In the genomic region with DNA sequence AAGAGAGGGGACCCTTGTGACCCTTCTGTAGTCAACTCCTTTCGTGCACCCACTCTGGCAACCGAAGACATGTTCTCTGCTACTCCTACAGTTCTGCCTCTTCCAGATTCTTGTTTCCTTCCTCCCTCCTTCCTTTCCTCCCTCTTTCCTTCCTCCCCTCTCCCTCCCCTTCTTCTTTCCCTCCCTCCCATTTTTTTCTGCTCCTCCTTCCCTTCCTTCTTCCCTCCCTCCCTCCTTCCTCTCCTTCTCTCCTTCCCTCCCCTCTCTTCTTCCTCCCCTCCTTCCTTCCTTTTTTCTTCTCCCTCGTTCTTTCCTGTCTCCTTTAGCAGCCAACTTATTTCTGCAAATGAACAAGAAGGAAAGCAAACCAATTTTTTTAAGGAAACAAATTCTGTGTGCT, we compare ENCODE assay signal across 16 cellular contexts.
DNase-seq lines count a peak whose midpoint lies in the region; ATAC-seq and TF ChIP-seq lines count a peak whose summit lies in the region.
"Had no signal": no experiment of that assay in that cellular context is flagged by ENCODE, and none has a peak within 500 bp of the region (broad histone marks: within the 10 kb centered on the region; RNA-seq: fewer than 3 reads in every experiment).

No MANE protein-coding gene starts in this region.

- H3K9me3 ChIP-seq in HEK293 (ENCODE audit: control insufficient read depth, insufficient read depth, low read depth, low read length) = no peaks in the 10 kb centered on the region
- no peaks in the 10 kb centered on the region for H3K9me3 ChIP-seq in SK-N-MC (ENCODE audit: low read depth, low read length)
- peaks cover 0 to 5% (median under 1%) of the 10 kb centered on the region in 4 donors for H3K9me3 ChIP-seq in sigmoid colon
- H3K9me3 ChIP-seq: BLaER1, Caco-2 had no signal

- 48 to 57% methylated on average over 3 of the region's 3 CpGs for WGBS in sigmoid colon, 2 donors

- H3K27me3 ChIP-seq in sigmoid colon = peaks cover 0 to 10% (median 0%) of the 10 kb centered on the region in 3 donors
- H3K27me3 ChIP-seq: BLaER1 had no signal

- intact Hi-C loops in sigmoid colon (cut with DNase I) = no loop called here

- H3K36me3 ChIP-seq in HEK293 (ENCODE audit: control insufficient read depth in 2 of 2, insufficient read depth in 1 of 2, low read length in 2 of 2) = no peaks in the 10 kb centered on the region
- H3K36me3 ChIP-seq in SK-N-MC (ENCODE audit: insufficient read depth, low read length) = no peaks in the 10 kb centered on the region
- no peaks in the 10 kb centered on the region for H3K36me3 ChIP-seq in sigmoid colon
- H3K36me3 ChIP-seq: BLaER1 had no signal

- no peak for TF ChIP-seq EP300 in sigmoid colon (IDR thresholded peaks at IDR 0.05)

- CTCF ChIA-PET in HEK293 (lab: Yijun Ruan, JAX) = interaction anchor here (0.7 to 2.0 kb wide), 3 partner anchors 16 to 296 kb away, joined by 3 to 10 read pairs (median 4); no protein-coding TSS in a partner anchor

- H3K9ac ChIP-seq in SK-N-MC (ENCODE audit: insufficient read length) = peak overlapping the region; percentile 16
- H3K9ac ChIP-seq: BLaER1 had no signal

- ATAC-seq in GM18520 (IDR thresholded peaks at IDR 0.05; ENCODE audit: unreplicated experiment) (no peak), GM21367 (IDR thresholded peaks at IDR 0.05; ENCODE audit: unreplicated experiment) (no peak)
- ATAC-seq: CD8-positive, alpha-beta T cell had no signal

- H3K27ac ChIP-seq in HEK293 (ENCODE audit: extremely low read depth, low read depth, low read length) = no peak overlapping the region
- peak overlapping the region; percentile 81 for H3K27ac ChIP-seq in SK-N-MC
- no peak overlapping the region for H3K27ac ChIP-seq in sigmoid colon
- H3K27ac ChIP-seq: BLaER1, C4-2B had no signal

- TF ChIP-seq CTCF in HEK293 (tag by site-specific recombination; IDR thresholded peaks at IDR 0.05) (no peak), sigmoid colon (IDR thresholded peaks at IDR 0.05) (no peak)

- POLR2A ChIA-PET in HEK293 (lab: Yijun Ruan, JAX) = no interaction called here

- DNase-seq in SK-N-MC (ENCODE audit: low read depth, low spot score) = no peak
- peak; percentile 4 for DNase-seq in sigmoid colon
- DNase-seq in KBM-7 = no peak
- DNase-seq: Caco-2; CD4-positive, CD25-positive, alpha-beta regulatory T cell; CD8-positive, alpha-beta T cell; DMS153; DND-41; GOT3; H7; HCEC 1CT had no signal

- H3K4me3 ChIP-seq in HEK293 (ENCODE audit: low read depth, low read length) (no peak overlapping the region), SK-N-MC (peak overlapping the region; percentile 69), sigmoid colon (no peak overlapping the region)
- H3K4me3 ChIP-seq: BLaER1 had no signal

- no peak for TF ChIP-seq POLR2A in sigmoid colon (IDR thresholded peaks at IDR 0.05)

- in situ Hi-C loops in KBM-7 (cut with MboI; ENCODE audit: low pct_unique_long_range_greater_than_20kb, low sequenced_read_pairs) = no loop called here

- H3K4me1 ChIP-seq in HEK293 (ENCODE audit: control insufficient read depth, insufficient read depth, low read length) (no peaks in the 10 kb centered on the region), sigmoid colon (no peaks in the 10 kb centered on the region)
- H3K4me1 ChIP-seq: Caco-2 had no signal

TF ChIP-seq in HEK293, 187 proteins besides CTCF, POLR2A, EP300 and RAD21 (continues in another document):
- TF ChIP-seq SCRT1 (tag by site-specific recombination; IDR thresholded peaks at IDR 0.05; ENCODE audit: borderline replicate concordance) (no peak), KLF8 (tag by site-specific recombination; IDR thresholded peaks at IDR 0.05) (no peak), ZNF155 (tag by site-specific recombination; IDR thresholded peaks at IDR 0.05) (no peak), ZNF274 (IDR thresholded peaks at IDR 0.05; ENCODE audit: low read length) (no peak), ZNF274 (tag by site-specific recombination; IDR thresholded peaks at IDR 0.05; ENCODE audit: borderline replicate concordance) (no peak), ZNF621 (tag by site-specific recombination; IDR thresholded peaks at IDR 0.05) (no peak), ZNF610 (tag by site-specific recombination; IDR thresholded peaks at IDR 0.05; ENCODE audit: borderline replicate concordance) (no peak), TRIM28 (IDR thresholded peaks at IDR 0.05; ENCODE audit: borderline replicate concordance, low read length) (no peak), ZNF416 (tag by site-specific recombination; IDR thresholded peaks at IDR 0.05) (no peak), TCF7L2 (IDR thresholded peaks at IDR 0.05; ENCODE audit: borderline replicate concordance, low read depth, low read length) (no peak), ZNF292 (tag by site-specific recombination; IDR thresholded peaks at IDR 0.05; ENCODE audit: borderline replicate concordance, low read depth) (no peak), ZNF747 (tag by site-specific recombination; IDR thresholded peaks at IDR 0.05) (no peak), ZNF530 (tag by site-specific recombination; IDR thresholded peaks at IDR 0.05; ENCODE audit: low read depth) (no peak), OSR2 (tag by site-specific recombination; IDR thresholded peaks at IDR 0.05) (no peak), ZNF366 (tag by site-specific recombination; conservative IDR thresholded peaks at IDR 0.05) (peak; percentile 94), ZNF37A (tag by site-specific recombination; IDR thresholded peaks at IDR 0.05) (no peak), ZFP69B (tag by site-specific recombination; IDR thresholded peaks at IDR 0.05) (peak; percentile 49; the same call in 1 of the 2 replicates), ZNF529 (tag by site-specific recombination; IDR thresholded peaks at IDR 0.05; ENCODE audit: insufficient replicate concordance) (no peak), ZNF514 (tag by site-specific recombination; IDR thresholded peaks at IDR 0.05) (no peak), ZNF561 (tag by site-specific recombination; IDR thresholded peaks at IDR 0.05; ENCODE audit: borderline replicate concordance) (no peak)
- TF ChIP-seq, protein P1, sequence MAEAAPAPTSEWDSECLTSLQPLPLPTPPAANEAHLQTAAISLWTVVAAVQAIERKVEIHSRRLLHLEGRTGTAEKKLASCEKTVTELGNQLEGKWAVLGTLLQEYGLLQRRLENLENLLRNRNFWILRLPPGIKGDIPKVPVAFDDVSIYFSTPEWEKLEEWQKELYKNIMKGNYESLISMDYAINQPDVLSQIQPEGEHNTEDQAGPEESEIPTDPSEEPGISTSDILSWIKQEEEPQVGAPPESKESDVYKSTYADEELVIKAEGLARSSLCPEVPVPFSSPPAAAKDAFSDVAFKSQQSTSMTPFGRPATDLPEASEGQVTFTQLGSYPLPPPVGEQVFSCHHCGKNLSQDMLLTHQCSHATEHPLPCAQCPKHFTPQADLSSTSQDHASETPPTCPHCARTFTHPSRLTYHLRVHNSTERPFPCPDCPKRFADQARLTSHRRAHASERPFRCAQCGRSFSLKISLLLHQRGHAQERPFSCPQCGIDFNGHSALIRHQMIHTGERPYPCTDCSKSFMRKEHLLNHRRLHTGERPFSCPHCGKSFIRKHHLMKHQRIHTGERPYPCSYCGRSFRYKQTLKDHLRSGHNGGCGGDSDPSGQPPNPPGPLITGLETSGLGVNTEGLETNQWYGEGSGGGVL (tag by site-specific recombination; IDR thresholded peaks at IDR 0.05) = peak; percentile 83
- TF ChIP-seq, protein P2, sequence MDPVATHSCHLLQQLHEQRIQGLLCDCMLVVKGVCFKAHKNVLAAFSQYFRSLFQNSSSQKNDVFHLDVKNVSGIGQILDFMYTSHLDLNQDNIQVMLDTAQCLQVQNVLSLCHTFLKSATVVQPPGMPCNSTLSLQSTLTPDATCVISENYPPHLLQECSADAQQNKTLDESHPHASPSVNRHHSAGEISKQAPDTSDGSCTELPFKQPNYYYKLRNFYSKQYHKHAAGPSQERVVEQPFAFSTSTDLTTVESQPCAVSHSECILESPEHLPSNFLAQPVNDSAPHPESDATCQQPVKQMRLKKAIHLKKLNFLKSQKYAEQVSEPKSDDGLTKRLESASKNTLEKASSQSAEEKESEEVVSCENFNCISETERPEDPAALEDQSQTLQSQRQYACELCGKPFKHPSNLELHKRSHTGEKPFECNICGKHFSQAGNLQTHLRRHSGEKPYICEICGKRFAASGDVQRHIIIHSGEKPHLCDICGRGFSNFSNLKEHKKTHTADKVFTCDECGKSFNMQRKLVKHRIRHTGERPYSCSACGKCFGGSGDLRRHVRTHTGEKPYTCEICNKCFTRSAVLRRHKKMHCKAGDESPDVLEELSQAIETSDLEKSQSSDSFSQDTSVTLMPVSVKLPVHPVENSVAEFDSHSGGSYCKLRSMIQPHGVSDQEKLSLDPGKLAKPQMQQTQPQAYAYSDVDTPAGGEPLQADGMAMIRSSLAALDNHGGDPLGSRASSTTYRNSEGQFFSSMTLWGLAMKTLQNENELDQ (tag by site-specific recombination; IDR thresholded peaks at IDR 0.05; ENCODE audit: low read depth) = no peak
- TF ChIP-seq, protein P3, sequence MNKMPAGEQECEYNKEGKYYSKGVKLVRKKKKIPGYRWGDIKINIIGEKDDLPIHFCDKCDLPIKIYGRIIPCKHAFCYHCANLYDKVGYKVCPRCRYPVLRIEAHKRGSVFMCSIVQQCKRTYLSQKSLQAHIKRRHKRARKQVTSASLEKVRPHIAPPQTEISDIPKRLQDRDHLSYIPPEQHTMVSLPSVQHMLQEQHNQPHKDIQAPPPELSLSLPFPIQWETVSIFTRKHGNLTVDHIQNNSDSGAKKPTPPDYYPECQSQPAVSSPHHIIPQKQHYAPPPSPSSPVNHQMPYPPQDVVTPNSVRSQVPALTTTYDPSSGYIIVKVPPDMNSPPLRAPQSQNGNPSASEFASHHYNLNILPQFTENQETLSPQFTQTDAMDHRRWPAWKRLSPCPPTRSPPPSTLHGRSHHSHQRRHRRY (tag by site-specific recombination; IDR thresholded peaks at IDR 0.05) = peak; percentile 42; the same call in 1 of the 2 replicates
